Comparison of ENCODE assay signal across 8 cellular contexts in genomic region chr9:85610074-85610855, GRCh38.
DNase-seq lines count a peak whose midpoint lies in the region; ATAC-seq and TF ChIP-seq lines count a peak whose summit lies in the region.

No MANE protein-coding gene starts in this region.

- H3K27ac ChIP-seq in neutrophil = peak overlapping the region; percentile 66

- TF ChIP-seq CTCF in foreskin fibroblast (IDR thresholded peaks at IDR 0.05; ENCODE audit: low read depth, low read length) = peak; percentile 69
- TF ChIP-seq CTCF in neutrophil (IDR thresholded peaks at IDR 0.05) = peak; percentile 50

- peak; percentile 66 for DNase-seq in DMS114 treated with DMSO at 0.1 percent for 48 hours (lab: John Stamatoyannopoulos, UW; ENCODE audit: unreplicated experiment)
- DNase-seq in NCI-H345 treated with DMSO at 0.1 percent for 48 hours (lab: John Stamatoyannopoulos, UW; ENCODE audit: unreplicated experiment) = peak; percentile 41
- peak; percentile 22 for DNase-seq in activated T-helper 1 cell treated with anti-CD3 and anti-CD28 coated beads, Interleukin-12 subunit alpha, Interleukin-12 subunit beta, Interleukin-2, Interleukin-4 antibody, amounts not matched to agents 30 ng/mL and 10 ng/mL and 1 ng/mL, durations not matched to agents 14 hours and 24 hours and 36 hours (ENCODE audit: low spot score)
- peak; percentile 59 to 84 for DNase-seq in foreskin fibroblast
- no peak for DNase-seq in OCI-M2 (lab: John Stamatoyannopoulos, UW; ENCODE audit: unreplicated experiment)

- peaks cover 11 to 25% of the 10 kb centered on the region in 2 experiments for H3K4me1 ChIP-seq in neutrophil (ENCODE audit: control insufficient read depth in 1 of 2, insufficient read depth in 1 of 2, low read depth in 1 of 2, low read length in 1 of 2)

- H3K27ac Mint-ChIP-seq in activated T-helper 1 cell treated with anti-CD3 and anti-CD28 coated beads, Interleukin-12 subunit alpha, Interleukin-12 subunit beta, Interleukin-2, Interleukin-4 antibody, amounts not matched to agents 30 ng/mL and 10 ng/mL and 1 ng/mL, durations not matched to agents 14 hours and 24 hours and 36 hours = no peak overlapping the region

- H3K4me3 Mint-ChIP-seq in activated T-helper 1 cell treated with anti-CD3 and anti-CD28 coated beads, Interleukin-12 subunit alpha, Interleukin-12 subunit beta, Interleukin-2, Interleukin-4 antibody, amounts not matched to agents 30 ng/mL and 10 ng/mL and 1 ng/mL, durations not matched to agents 14 hours and 24 hours and 36 hours = no peak overlapping the region

- no peaks in the 10 kb centered on the region for H3K27me3 ChIP-seq in neutrophil

- H3K27me3 Mint-ChIP-seq in activated T-helper 1 cell treated with anti-CD3 and anti-CD28 coated beads, Interleukin-12 subunit alpha, Interleukin-12 subunit beta, Interleukin-2, Interleukin-4 antibody, amounts not matched to agents 30 ng/mL and 10 ng/mL and 1 ng/mL, durations not matched to agents 14 hours and 24 hours and 36 hours (ENCODE audit: insufficient read depth) = no peaks in the 10 kb centered on the region

- H3K9me3 Mint-ChIP-seq in activated T-helper 1 cell treated with anti-CD3 and anti-CD28 coated beads, Interleukin-12 subunit alpha, Interleukin-12 subunit beta, Interleukin-2, Interleukin-4 antibody, amounts not matched to agents 30 ng/mL and 10 ng/mL and 1 ng/mL, durations not matched to agents 14 hours and 24 hours and 36 hours = no peaks in the 10 kb centered on the region

- intact Hi-C loops in activated T-helper 1 cell treated with anti-CD3 and anti-CD28 coated beads, Interleukin-12 subunit alpha, Interleukin-12 subunit beta, Interleukin-2, Interleukin-4 antibody, amounts not matched to agents 30 ng/mL and 10 ng/mL and 1 ng/mL, durations not matched to agents 14 hours and 24 hours and 36 hours (cut with micrococcal nuclease) = loop anchor here (1.0 kb wide), 2 partner anchors 185 to 1213 kb away; no protein-coding TSS in a partner anchor

- H3K36me3 ChIP-seq in neutrophil = peaks cover 22% of the 10 kb centered on the region

- no peaks in the 10 kb centered on the region for H3K9me3 ChIP-seq in neutrophil

- no peaks in the 10 kb centered on the region for H3K36me3 Mint-ChIP-seq in activated T-helper 1 cell treated with anti-CD3 and anti-CD28 coated beads, Interleukin-12 subunit alpha, Interleukin-12 subunit beta, Interleukin-2, Interleukin-4 antibody, amounts not matched to agents 30 ng/mL and 10 ng/mL and 1 ng/mL, durations not matched to agents 14 hours and 24 hours and 36 hours (ENCODE audit: low read depth)

- peaks cover 10% of the 10 kb centered on the region for H3K4me1 Mint-ChIP-seq in activated T-helper 1 cell treated with anti-CD3 and anti-CD28 coated beads, Interleukin-12 subunit alpha, Interleukin-12 subunit beta, Interleukin-2, Interleukin-4 antibody, amounts not matched to agents 30 ng/mL and 10 ng/mL and 1 ng/mL, durations not matched to agents 14 hours and 24 hours and 36 hours (ENCODE audit: low read depth)

- peak; percentile 77 for ATAC-seq in GM19328 (IDR thresholded peaks at IDR 0.05; ENCODE audit: unreplicated experiment)
- peak; percentile 91 for ATAC-seq in HG03342 (IDR thresholded peaks at IDR 0.05; ENCODE audit: unreplicated experiment)

- peak overlapping the region; percentile 44 to 56 for H3K4me3 ChIP-seq in foreskin fibroblast (ENCODE audit: low read depth in 1 of 2, low read length in 2 of 2)
- H3K4me3 ChIP-seq in neutrophil (ENCODE audit: low read depth in 1 of 2, low read length in 1 of 2) = no peak overlapping the region

Comparison
In these comparisons a context has a peak if more than half of its experiments do, and no peak if none do; other contexts are left out.
1. H3K4me3 ChIP-seq: peak in foreskin fibroblast (2 of 2); none in neutrophil (0 of 2).